Comparison of ENCODE assay signal across 1 cellular context in genomic region chr16:88378836-88379693, GRCh38.
TF ChIP-seq lines count a peak whose summit lies in the region.

No MANE protein-coding gene starts in this region.

TF ChIP-seq in IMR-90, 13 proteins besides CTCF, POLR2A, EP300 and RAD21 (continued from another document):
- TF ChIP-seq CHD1 (IDR thresholded peaks at IDR 0.05; ENCODE audit: low read depth, low read length) (no peak), NFE2L2 (IDR thresholded peaks at IDR 0.05; ENCODE audit: low read depth, low read length) (no peak)
